In genomic region chr1:18302788-18303413, GRCh38 we compare ENCODE assay signal across 9 cellular contexts.
A peak's percentile ranks its signal among the peaks of the same experiment; 100 is the strongest.
DNase-seq lines count a peak whose midpoint lies in the region; ATAC-seq and TF ChIP-seq lines count a peak whose summit lies in the region.
"Had no signal": no experiment of that assay in that cellular context is flagged by ENCODE, and none has a peak within 500 bp of the region (broad histone marks: within the 10 kb centered on the region; RNA-seq: fewer than 3 reads in every experiment).

No MANE protein-coding gene starts in this region.

- H3K27ac Mint-ChIP-seq in activated T-cell treated with anti-CD3 and anti-CD28 coated beads, Interleukin-2, amount 50 U/mL, for 24 hours: no peak overlapping the region

- H4K20me1 ChIP-seq in MM.1S (ENCODE audit: insufficient read depth, low read length): no peaks in the 10 kb centered on the region

- H3K9me3 Mint-ChIP-seq in activated T-cell treated with anti-CD3 and anti-CD28 coated beads, Interleukin-2, amount 50 U/mL, for 24 hours: no peaks in the 10 kb centered on the region

- H3K9ac ChIP-seq in MM.1S (ENCODE audit: low read length) (no peak overlapping the region), colonic mucosa (ENCODE audit: low read depth in 2 of 2, low read length in 2 of 2) (no peak overlapping the region)

- no peaks in the 10 kb centered on the region for H3K36me3 Mint-ChIP-seq in activated T-cell treated with anti-CD3 and anti-CD28 coated beads, Interleukin-2, amount 50 U/mL, for 24 hours (ENCODE audit: low read depth)

- no peaks in the 10 kb centered on the region for H3K4me1 Mint-ChIP-seq in activated T-cell treated with anti-CD3 and anti-CD28 coated beads, Interleukin-2, amount 50 U/mL, for 24 hours (ENCODE audit: low read depth)

- H3K27ac ChIP-seq in MM.1S (ENCODE audit: low read length) (no peak overlapping the region), colonic mucosa (no peak overlapping the region), spleen (no peak overlapping the region), upper lobe of left lung (no peak overlapping the region)
- H3K27ac ChIP-seq: tibial artery had no signal

- no peak for ATAC-seq in upper lobe of left lung (ENCODE audit: low FRiP score in 2 of 2)
- no peak for ATAC-seq in HG02588 (IDR thresholded peaks at IDR 0.05; ENCODE audit: unreplicated experiment)

- WGBS in spleen, 5 donors: 58 to 63% (median 60%) methylated on average over 7 of the region's 7 CpGs
- 55 to 70% methylated on average over 5 to 7 of the region's 7 CpGs for WGBS in upper lobe of left lung, 2 donors

- no peaks in the 10 kb centered on the region for H3K79me2 ChIP-seq in MM.1S (ENCODE audit: low read length)

- no peaks in the 10 kb centered on the region for H3K9me3 ChIP-seq in MM.1S (replicated peaks; ENCODE audit: insufficient read depth, low read length)
- H3K9me3 ChIP-seq in colonic mucosa: no peaks in the 10 kb centered on the region
- no peaks in the 10 kb centered on the region for H3K9me3 ChIP-seq in spleen
- H3K9me3 ChIP-seq in upper lobe of left lung: no peaks in the 10 kb centered on the region
- H3K9me3 ChIP-seq: tibial artery had no signal

- TF ChIP-seq EP300 in upper lobe of left lung (IDR thresholded peaks at IDR 0.05): no peak

- H3K27me3 Mint-ChIP-seq in activated T-cell treated with anti-CD3 and anti-CD28 coated beads, Interleukin-2, amount 50 U/mL, for 24 hours: peaks cover 25% of the 10 kb centered on the region

- H3K36me3 ChIP-seq in MM.1S (replicated peaks; ENCODE audit: insufficient read depth, low read length): no peaks in the 10 kb centered on the region
- no peaks in the 10 kb centered on the region for H3K36me3 ChIP-seq in colonic mucosa
- H3K36me3 ChIP-seq in spleen: no peaks in the 10 kb centered on the region
- H3K36me3 ChIP-seq in upper lobe of left lung: no peaks in the 10 kb centered on the region
- H3K36me3 ChIP-seq: tibial artery had no signal

- no peaks in the 10 kb centered on the region for H3K4me1 ChIP-seq in MM.1S (ENCODE audit: low read length)
- H3K4me1 ChIP-seq in colonic mucosa: no peaks in the 10 kb centered on the region
- no peaks in the 10 kb centered on the region for H3K4me1 ChIP-seq in spleen
- no peaks in the 10 kb centered on the region for H3K4me1 ChIP-seq in upper lobe of left lung
- H3K4me1 ChIP-seq: tibial artery had no signal

- TF ChIP-seq POLR2A in spleen (IDR thresholded peaks at IDR 0.05) (no peak), upper lobe of left lung (IDR thresholded peaks at IDR 0.05) (no peak)

- TF ChIP-seq CTCF in MM.1S (IDR thresholded peaks at IDR 0.05; ENCODE audit: low read length): peak; percentile 65
- peak; percentile 46 for TF ChIP-seq CTCF in colonic mucosa (IDR thresholded peaks at IDR 0.05)
- peak in 6 of 11 experiments; percentile 12 to 41 (median 22) for TF ChIP-seq CTCF in spleen (IDR thresholded peaks at IDR 0.05 in 8 of 11, conservative IDR thresholded peaks at IDR 0.05 in 3 of 11)
- peak in 1 of 6 experiments; percentile 11 for TF ChIP-seq CTCF in upper lobe of left lung (IDR thresholded peaks at IDR 0.05)

- H3K27me3 ChIP-seq in MM.1S (replicated peaks; ENCODE audit: insufficient read depth, low read length) (peaks cover 67% of the 10 kb centered on the region), colonic mucosa (no peaks in the 10 kb centered on the region), spleen (replicated peaks in 1 of 7) (peaks cover 0 to 50% (median 0%) of the 10 kb centered on the region in 7 donors), upper lobe of left lung (peaks cover 0 to 3% (median 0%) of the 10 kb centered on the region in 4 donors)

- intact Hi-C loops in colonic mucosa (cut with DNase I): loop anchor here (5.0 kb wide), 1 partner anchor 274 kb away; no protein-coding TSS in a partner anchor
- intact Hi-C loops in spleen (cut with DNase I; ENCODE audit: low total_unique reads): no loop called here

- H3K4me3 ChIP-seq in MM.1S (ENCODE audit: low read length) (no peak overlapping the region), colonic mucosa (no peak overlapping the region), spleen (no peak overlapping the region), upper lobe of left lung (no peak overlapping the region)
- H3K4me3 ChIP-seq: tibial artery had no signal

- no peaks in the 10 kb centered on the region for H3F3A ChIP-seq in MM.1S (ENCODE audit: insufficient read depth, low read length)

- DNase-seq in activated T-cell treated with anti-CD3 and anti-CD28 coated beads, Interleukin-2, amount 50 U/mL, for 24 hours: peak; percentile 36
- DNase-seq in activated T-cell treated with anti-CD3 and anti-CD28 coated beads for 4 hours: no peak
- no peak for DNase-seq in MM.1S
- peak; percentile 35 for DNase-seq in colonic mucosa
- no peak for DNase-seq in spleen
- DNase-seq in epidermal melanocyte (ENCODE audit: insufficient read length, low spot score): no peak
- no peak for DNase-seq in upper lobe of left lung
- DNase-seq: tibial artery had no signal

- no peak overlapping the region for H3K4me2 ChIP-seq in MM.1S (ENCODE audit: low read depth, low read length)

- H3K4me3 Mint-ChIP-seq in activated T-cell treated with anti-CD3 and anti-CD28 coated beads, Interleukin-2, amount 50 U/mL, for 24 hours: no peak overlapping the region

- H2AFZ ChIP-seq in MM.1S (ENCODE audit: low read length): no peak overlapping the region

- no peaks in the 10 kb centered on the region for H3K9me2 ChIP-seq in MM.1S (replicated peaks; ENCODE audit: insufficient read depth, low read length)

Comparison
In these comparisons a context has a peak if more than half of its experiments do, and no peak if none do; other contexts are left out.
1. DNase-seq: peak in activated T-cell treated with anti-CD3 and anti-CD28 coated beads, Interleukin-2, amount 50 U/mL, for 24 hours (single experiment) and colonic mucosa (single experiment); none in activated T-cell treated with anti-CD3 and anti-CD28 coated beads for 4 hours (single experiment), MM.1S (single experiment), spleen (single experiment), epidermal melanocyte (single experiment) and upper lobe of left lung (0 of 2).